ENCODE assay signal across 8 cellular contexts in the genomic region with DNA sequence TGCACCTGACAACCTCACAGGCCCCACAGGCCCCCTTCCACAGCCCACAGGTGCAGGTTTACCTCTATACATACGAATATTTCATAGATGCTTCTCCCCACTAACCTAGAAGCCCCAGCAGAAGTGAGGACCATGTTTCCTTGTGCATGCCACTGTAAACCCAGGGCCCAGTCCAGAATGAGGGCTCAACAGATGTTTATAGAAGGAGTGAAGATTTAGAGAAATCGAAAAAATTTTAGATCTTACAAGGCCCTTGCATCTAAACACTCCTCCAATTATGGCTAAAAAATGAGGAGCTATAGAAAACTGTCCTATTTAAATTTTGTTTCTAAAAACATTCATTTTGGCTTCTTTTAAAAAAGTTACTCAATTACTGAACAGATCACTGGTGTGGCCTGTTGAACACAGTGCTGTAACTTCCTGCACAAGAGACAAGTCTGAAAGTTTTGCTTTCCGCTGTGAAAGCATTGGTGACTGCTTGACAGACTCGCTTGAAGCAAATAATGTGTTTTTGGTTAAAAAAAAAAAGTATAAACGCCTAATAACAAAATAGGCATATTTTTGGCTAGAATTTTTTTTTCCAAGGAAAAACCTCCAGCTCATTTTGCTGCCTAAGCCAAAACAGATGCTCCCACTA. TPM values are rescaled to one million over a fixed set of nuclear protein-coding genes. Genes with fewer than 3 reads are reported as not detected.
A peak's percentile ranks its signal among the peaks of the same experiment; 100 is the strongest.
DNase-seq lines count a peak whose midpoint lies in the region; ATAC-seq, FAIRE-seq and TF ChIP-seq lines count a peak whose summit lies in the region.

No MANE protein-coding gene starts in this region.

- no peak for DNase-seq in activated T-cell treated with anti-CD3 and anti-CD28 coated beads, Interleukin-2, amount 50 U/mL, for 24 hours
- DNase-seq in activated T-cell treated with anti-CD3 and anti-CD28 coated beads, Interleukin-2, amount 50 U/mL, for 1 hour: no peak
- peak; percentile 32 for DNase-seq in PC-3
- no peak for DNase-seq in H1 (ENCODE audit: low read depth in 1 of 2, low spot score in 2 of 2)
- no peak for DNase-seq in neural progenitor cell (ENCODE audit: low spot score)
- DNase-seq in NCI-H187 treated with DMSO at 0.1 percent for 48 hours (lab: John Stamatoyannopoulos, UW): no peak
- no peak for DNase-seq in DMS153 (lab: John Stamatoyannopoulos, UW)

- H3K27ac ChIP-seq in PC-3 (ENCODE audit: low read length) (no peak overlapping the region), H1 (ENCODE audit: low read depth, low read length) (no peak overlapping the region), neural progenitor cell (no peak overlapping the region)

- H2BK5ac ChIP-seq in H1 (ENCODE audit: low read depth, low read length): no peak overlapping the region

- H3K23ac ChIP-seq in H1 (ENCODE audit: insufficient read length): no peak overlapping the region

- H4K8ac ChIP-seq in H1 (ENCODE audit: extremely low read depth, insufficient read depth, low read length): no peak overlapping the region

- 0 out of 2 replicates have a peak overlapping the region, but pooled peaks have one; percentile 29 for H2BK15ac ChIP-seq in H1 (ENCODE audit: low read length)

- H3K9ac ChIP-seq in PC-3 (ENCODE audit: low read length) (peak overlapping the region; percentile 79), H1 (replicated peaks in 1 of 4; ENCODE audit: extremely low read depth in 1 of 4, low read depth in 3 of 4, low read length in 3 of 4) (peak overlapping the region in 3 of 4 experiments; percentile 20 to 65 (median 56); a peak in 4 of 7 replicates), neural progenitor cell (peak overlapping the region; percentile 31)

- H3K4me1 ChIP-seq in PC-3 (ENCODE audit: insufficient read depth, low read length) (peaks cover 23% of the 10 kb centered on the region), H1 (replicated peaks in 1 of 4; ENCODE audit: control insufficient read depth in 3 of 4, insufficient read depth in 4 of 4, low read length in 3 of 4) (peaks cover 0 to 6% (median under 1%) of the 10 kb centered on the region in 4 experiments; a peak in 3 of 7 replicates), neural progenitor cell (peaks cover 15% of the 10 kb centered on the region)

- H2BK120ac ChIP-seq in H1 (replicated peaks; ENCODE audit: low read depth, low read length): no peak overlapping the region

- no peak for TF ChIP-seq EP300 in H1 (IDR thresholded peaks at IDR 0.05; ENCODE audit: borderline replicate concordance in 1 of 2, low read depth in 2 of 2, low read length in 2 of 2)

- TSS peak; percentile 47 for BruUV-seq in PC-3 (replicated peaks; lab: Mats Ljungman, UMichigan)

- WGBS in H1 (ENCODE audit: extremely low coverage in 1 of 2, insufficient coverage in 1 of 2, insufficient read length in 1 of 2, insufficient replicate concordance in 2 of 2, low coverage in 1 of 2, low lambda C conversion rate in 2 of 2, missing lambda C conversion rate in 1 of 2), 2 experiments: 63% methylated on average over 5 of the region's 5 CpGs; no CpG with 5 or more reads in 1 of the 2 experiments

- peaks cover 29% of the 10 kb centered on the region for H3K36me3 Mint-ChIP-seq in activated T-cell treated with anti-CD3 and anti-CD28 coated beads, Interleukin-2, amount 50 U/mL, for 24 hours (ENCODE audit: low read depth)
- H3K36me3 Mint-ChIP-seq in neural progenitor cell: peaks cover 3% of the 10 kb centered on the region

- H3K4me3 ChIP-seq in PC-3 (ENCODE audit: low read length): peak overlapping the region; percentile 91
- peak overlapping the region; percentile 75 to 91 (median 76) for H3K4me3 ChIP-seq in H1 (ENCODE audit: extremely low read depth in 1 of 4, insufficient read depth in 2 of 4, low read depth in 3 of 4, low read length in 4 of 4)
- H3K4me3 ChIP-seq in neural progenitor cell: peak overlapping the region; percentile 78

- H4K5ac ChIP-seq in H1 (ENCODE audit: insufficient read length, low read depth, low read length): no peak overlapping the region

- H3K4ac ChIP-seq in H1 (replicated peaks; ENCODE audit: insufficient read length, low read depth, low read length): no peak overlapping the region

- H3K4me2 ChIP-seq in PC-3 (ENCODE audit: low read length) (peak overlapping the region; percentile 85), H1 (ENCODE audit: insufficient read depth in 1 of 2, low read depth in 2 of 2, low read length in 2 of 2) (peak overlapping the region; percentile 70 to 71), neural progenitor cell (peak overlapping the region; percentile 78)

- H3K14ac ChIP-seq in H1 (ENCODE audit: insufficient read length): no peak overlapping the region

- H3K36me3 ChIP-seq in PC-3 (ENCODE audit: low read depth, low read length) (no peaks in the 10 kb centered on the region), H1 (ENCODE audit: control insufficient read depth in 2 of 4, insufficient read depth in 4 of 4, low read length in 3 of 4) (no peaks in the 10 kb centered on the region), neural progenitor cell (no peaks in the 10 kb centered on the region)

- POLR2A ChIA-PET in PC-3 (lab: Charles Lee; ENCODE audit: unreplicated experiment): no interaction called here
- POLR2A ChIA-PET in H1 (lab: Charles Lee; ENCODE audit: partially characterized antibody): interaction anchor here (0.6 to 1.4 kb wide), 6 partner anchors 22 to 1623 kb away, joined by 3 to 5 read pairs (median 3); no protein-coding TSS in a partner anchor

- H3K27me3 ChIP-seq in PC-3 (ENCODE audit: low read length) (no peaks in the 10 kb centered on the region), H1 (replicated peaks in 1 of 4; ENCODE audit: control insufficient read depth in 3 of 4, extremely low read depth in 1 of 4, insufficient read depth in 3 of 4, low read length in 3 of 4) (no peaks in the 10 kb centered on the region; a peak in 1 of 7 replicates), neural progenitor cell (peaks cover 25% of the 10 kb centered on the region)

- no peaks in the 10 kb centered on the region for H3K9me2 ChIP-seq in PC-3 (replicated peaks; ENCODE audit: low read length)

- H2AFZ ChIP-seq in PC-3 (ENCODE audit: low read length): peak overlapping the region; percentile 93
- no peak overlapping the region for H2AFZ ChIP-seq in H1 (ENCODE audit: low read length)
- no peak overlapping the region for H2AFZ ChIP-seq in neural progenitor cell (replicated peaks)

- no peak for TF ChIP-seq POLR2A in H1 (IDR thresholded peaks at IDR 0.05; ENCODE audit: control extremely low read depth in 1 of 2, low read depth in 2 of 2, low read length in 2 of 2)

- H3K4me1 Mint-ChIP-seq in activated T-cell treated with anti-CD3 and anti-CD28 coated beads, Interleukin-2, amount 50 U/mL, for 24 hours (ENCODE audit: low read depth): peaks cover 52% of the 10 kb centered on the region
- peaks cover 32% of the 10 kb centered on the region for H3K4me1 Mint-ChIP-seq in neural progenitor cell

- H4K20me1 ChIP-seq in PC-3 (ENCODE audit: low read length) (no peaks in the 10 kb centered on the region), H1 (replicated peaks in 1 of 2; ENCODE audit: control insufficient read depth in 1 of 2, insufficient read depth in 2 of 2, low read length in 2 of 2) (peaks cover 3 to 4% of the 10 kb centered on the region in 2 experiments), neural progenitor cell (ENCODE audit: low read depth) (peaks cover 16% of the 10 kb centered on the region)

- H3K27me3 Mint-ChIP-seq in activated T-cell treated with anti-CD3 and anti-CD28 coated beads, Interleukin-2, amount 50 U/mL, for 24 hours: no peaks in the 10 kb centered on the region
- peaks cover 7% of the 10 kb centered on the region for H3K27me3 Mint-ChIP-seq in neural progenitor cell (ENCODE audit: insufficient read depth, low read depth)

- peak overlapping the region; percentile 87 for H3K27ac Mint-ChIP-seq in activated T-cell treated with anti-CD3 and anti-CD28 coated beads, Interleukin-2, amount 50 U/mL, for 24 hours
- H3K27ac Mint-ChIP-seq in neural progenitor cell: peak overlapping the region; percentile 3

- no peaks in the 10 kb centered on the region for H3K9me3 ChIP-seq in PC-3 (ENCODE audit: low read length)
- no peaks in the 10 kb centered on the region for H3K9me3 ChIP-seq in H1 (ENCODE audit: insufficient read depth in 2 of 2, low read depth in 1 of 2, low read length in 1 of 2)
- no peaks in the 10 kb centered on the region for H3K9me3 ChIP-seq in neural progenitor cell (ENCODE audit: low read depth)

- no peak for TF ChIP-seq RAD21 in H1 (IDR thresholded peaks at IDR 0.05 in 1 of 2, conservative IDR thresholded peaks at IDR 0.05 in 1 of 2; ENCODE audit: low read depth in 2 of 2, low read length in 2 of 2)

- no peak overlapping the region for H3K56ac ChIP-seq in H1 (replicated peaks; ENCODE audit: insufficient read length, low read depth, low read length)

- CTCF ChIA-PET in PC-3 (lab: Charles Lee) (no interaction called here), H1 (lab: Charles Lee; ENCODE audit: partially characterized antibody) (interaction anchor here (0.9 to 2.5 kb wide), 5 partner anchors 9 to 72 kb away, joined by 3 to 14 read pairs (median 3); no protein-coding TSS in a partner anchor)

- intact Hi-C loops in PC-3 (cut with micrococcal nuclease): no loop called here

- FAIRE-seq in H1 (lab: Jason Lieb, UNC): no peak

- TF ChIP-seq CTCF in PC-3 (conservative IDR thresholded peaks at IDR 0.05; ENCODE audit: low read depth, low read length) (no peak), H1 (IDR thresholded peaks at IDR 0.05; ENCODE audit: control extremely low read depth in 1 of 3, insufficient read depth in 1 of 3, low read depth in 1 of 3, low read length in 3 of 3) (no peak), neural progenitor cell (IDR thresholded peaks at IDR 0.05) (no peak)

- no peak overlapping the region for H2BK20ac ChIP-seq in H1 (ENCODE audit: low read length)

- ATAC-seq in PC-3 (no peak), HG02884 (IDR thresholded peaks at IDR 0.05; ENCODE audit: unreplicated experiment) (no peak)

- no peak overlapping the region for H2BK12ac ChIP-seq in H1 (ENCODE audit: low read depth, low read length)

- no peaks in the 10 kb centered on the region for H3F3A ChIP-seq in PC-3 (ENCODE audit: low read length, unreplicated experiment)
- peaks cover 10% of the 10 kb centered on the region for H3F3A ChIP-seq in neural progenitor cell (ENCODE audit: low read depth)

- H3K18ac ChIP-seq in H1 (ENCODE audit: extremely low read depth, low read length): no peak overlapping the region

- H4K91ac ChIP-seq in H1 (replicated peaks; ENCODE audit: insufficient read length, low read length): no peak overlapping the region

- no peak overlapping the region for H2AK5ac ChIP-seq in H1 (ENCODE audit: low read depth, low read length)

- no peaks in the 10 kb centered on the region for H3K9me3 Mint-ChIP-seq in activated T-cell treated with anti-CD3 and anti-CD28 coated beads, Interleukin-2, amount 50 U/mL, for 24 hours
- no peaks in the 10 kb centered on the region for H3K9me3 Mint-ChIP-seq in neural progenitor cell

- no peaks in the 10 kb centered on the region; the same call in 1 of the 2 replicates for H3K23me2 ChIP-seq in H1 (ENCODE audit: low read depth, low read length)

- H3K79me1 ChIP-seq in H1 (ENCODE audit: low read depth, low read length): peaks cover 3% of the 10 kb centered on the region

- H3K4me3 Mint-ChIP-seq in activated T-cell treated with anti-CD3 and anti-CD28 coated beads, Interleukin-2, amount 50 U/mL, for 24 hours: peak overlapping the region; percentile 87
- peak overlapping the region; percentile 92 for H3K4me3 Mint-ChIP-seq in neural progenitor cell

- H3K79me2 ChIP-seq in PC-3 (ENCODE audit: low read length) (peaks cover 53% of the 10 kb centered on the region), H1 (ENCODE audit: control insufficient read depth in 1 of 2, insufficient read depth in 2 of 2, low read length in 2 of 2) (peaks cover 0 to 21% of the 10 kb centered on the region in 2 experiments; a peak in 2 of 4 replicates), neural progenitor cell (ENCODE audit: low read depth) (peaks cover 41% of the 10 kb centered on the region)

RNA-seq across cellular contexts. Expression of gene ABCB10, which starts 1.2 kb away (rescaled TPM):
- total RNA-seq in PC-3 (2014; rRNA removed): 27.4 and 30.4 TPM in 2 replicates
- 8.1 and 11.9 TPM in 2 replicates for total RNA-seq in H1 (2021; fragmentation: NEBNext Ultra II Directional; extraction: Animal tissue kit (Norgen Biotek cat#: 25700))
- 2.6 and 3.6 TPM in 2 replicates for polyA plus RNA-seq in H1 (2011; rRNA removed)
- 3.5 TPM for polyA plus RNA-seq in H1 (2011; cell fraction: cytosol; rRNA removed)
- 9.9 TPM for polyA plus RNA-seq in H1 (2011; cell fraction: nucleus; rRNA removed)
- 4.1 to 6.5 TPM (median 5.6 TPM) in 4 replicates for polyA plus RNA-seq in H1 (2012, experiment 1 of 2)
- polyA plus RNA-seq in H1 (2012, experiment 2 of 2): 0.83 TPM
- polyA plus RNA-seq in H1 (2013, experiment 1 of 2): 6.0 TPM
- polyA plus RNA-seq in H1 (2013, experiment 2 of 2): 5.6 TPM
- 6.9 and 10.7 TPM in 2 replicates for polyA minus RNA-seq in H1 (2011; rRNA and poly(A)+ RNA removed)
- polyA minus RNA-seq in H1 (2011; cell fraction: cytosol; rRNA and poly(A)+ RNA removed): 4.6 TPM
- 10.9 TPM for polyA minus RNA-seq in H1 (2011; cell fraction: nucleus; rRNA and poly(A)+ RNA removed)
- total RNA-seq in neural progenitor cell (ENCODE audit: low replicate concordance): 11.6 and 11.9 TPM in 2 replicates

RNA-seq across cellular contexts. Expression of gene NUP133, which starts 49.2 kb away (rescaled TPM):
- total RNA-seq in PC-3 (2014; rRNA removed) (63.6 and 66.5 TPM in 2 replicates), neural progenitor cell (ENCODE audit: low replicate concordance) (65.3 and 89.3 TPM in 2 replicates)
- total RNA-seq in H1 (2021; fragmentation: NEBNext Ultra II Directional; extraction: Animal tissue kit (Norgen Biotek cat#: 25700)): 67.6 and 72.1 TPM in 2 replicates
- polyA plus RNA-seq in H1 (2011; rRNA removed): 20.6 and 21.2 TPM in 2 replicates
- polyA plus RNA-seq in H1 (2011; cell fraction: cytosol; rRNA removed): 21.4 TPM
- polyA plus RNA-seq in H1 (2011; cell fraction: nucleus; rRNA removed): 54.9 TPM
- polyA plus RNA-seq in H1 (2012, experiment 1 of 2): 23.6 to 33.8 TPM (median 29.6 TPM) in 4 replicates
- 3.7 TPM for polyA plus RNA-seq in H1 (2012, experiment 2 of 2)
- polyA plus RNA-seq in H1 (2013, experiment 1 of 2): 24.7 TPM
- 23.2 TPM for polyA plus RNA-seq in H1 (2013, experiment 2 of 2)
- polyA minus RNA-seq in H1 (2011; rRNA and poly(A)+ RNA removed): 56.7 and 83.9 TPM in 2 replicates
- polyA minus RNA-seq in H1 (2011; cell fraction: cytosol; rRNA and poly(A)+ RNA removed): 29.9 TPM
- polyA minus RNA-seq in H1 (2011; cell fraction: nucleus; rRNA and poly(A)+ RNA removed): 39.1 TPM
